Comparison of ENCODE assay signal across 20 cellular contexts in genomic region chr7:116910367-116910766, GRCh38.
"Had no signal": no experiment of that assay in that cellular context is flagged by ENCODE, and none has a peak within 500 bp of the region (broad histone marks: within the 10 kb centered on the region; RNA-seq: fewer than 3 reads in every experiment).

No MANE protein-coding gene starts in this region.

- H3K27ac ChIP-seq: epithelial cell of prostate, esophagus muscularis mucosa, gastroesophageal sphincter, hepatocyte, neutrophil, spleen, tibial artery, upper lobe of left lung, uterus had no signal

- H3K27ac Mint-ChIP-seq: dendritic cell treated with granulocyte-macrophage colony-stimulating factor and Interleukin-4, amounts not matched to agents 40 ng/mL and 50 ng/mL, for 4 days; effector memory CD8-positive, alpha-beta T cell; stimulated activated memory B cell treated with anti-CD40 and anti-IgM and Interleukin-4, amounts not matched to agents 10 μg/mL and 1 μg/mL and 100 μg/mL, for 72 hours; stimulated activated naive CD8-positive, alpha-beta T cell treated with anti-CD3 and anti-CD28 coated beads, Interleukin-15, Interleukin-2, amounts not matched to agents 100 ng/mL and 50 ng/mL, for 24 hours had no signal

- H3K27me3 Mint-ChIP-seq: dendritic cell treated with granulocyte-macrophage colony-stimulating factor and Interleukin-4, amounts not matched to agents 40 ng/mL and 50 ng/mL, for 4 days; effector memory CD8-positive, alpha-beta T cell; naive thymus-derived CD8-positive, alpha-beta T cell; stimulated activated memory B cell treated with anti-CD40 and anti-IgM and Interleukin-4, amounts not matched to agents 10 μg/mL and 1 μg/mL and 100 μg/mL, for 72 hours; stimulated activated naive CD8-positive, alpha-beta T cell treated with anti-CD3 and anti-CD28 coated beads, Interleukin-15, Interleukin-2, amounts not matched to agents 100 ng/mL and 50 ng/mL, for 24 hours had no signal

- ATAC-seq: effector memory CD8-positive, alpha-beta T cell; gastroesophageal sphincter; left colon; naive thymus-derived CD8-positive, alpha-beta T cell; stimulated activated memory B cell treated with anti-CD40 and anti-IgM and Interleukin-4, amounts not matched to agents 10 μg/mL and 1 μg/mL and 100 μg/mL, for 72 hours had no signal

- H3K9me3 ChIP-seq: esophagus muscularis mucosa, gastroesophageal sphincter, neutrophil, spleen, tibial artery, upper lobe of left lung had no signal

- H3K4me3 Mint-ChIP-seq: dendritic cell treated with granulocyte-macrophage colony-stimulating factor and Interleukin-4, amounts not matched to agents 40 ng/mL and 50 ng/mL, for 4 days; effector memory CD8-positive, alpha-beta T cell; naive thymus-derived CD8-positive, alpha-beta T cell; stimulated activated memory B cell treated with anti-CD40 and anti-IgM and Interleukin-4, amounts not matched to agents 10 μg/mL and 1 μg/mL and 100 μg/mL, for 72 hours; stimulated activated naive CD8-positive, alpha-beta T cell treated with anti-CD3 and anti-CD28 coated beads, Interleukin-15, Interleukin-2, amounts not matched to agents 100 ng/mL and 50 ng/mL, for 24 hours had no signal

- H3K27me3 ChIP-seq: esophagus muscularis mucosa, gastroesophageal sphincter, hepatocyte, neutrophil, spleen, tibial artery, upper lobe of left lung, uterus had no signal

- DNase-seq: effector memory CD8-positive, alpha-beta T cell; glutamatergic neuron; left colon; mammary epithelial cell; naive thymus-derived CD8-positive, alpha-beta T cell; spleen; stimulated activated CD4-positive, alpha-beta T cell treated with anti-CD3 and anti-CD28 coated beads, Interleukin-15, amount 100 ng/mL, for 24 hours; stimulated activated CD4-positive, alpha-beta T cell treated with anti-CD3 and anti-CD28 coated beads, Interleukin-1b, Interleukin-23, amount 100 ng/mL, for 48 hours; stimulated activated CD4-positive, alpha-beta T cell treated with anti-CD3 and anti-CD28 coated beads, Interleukin-4, amount 100 ng/mL, for 24 hours; tibial artery; upper lobe of left lung; uterus had no signal

- H3K9me3 Mint-ChIP-seq: dendritic cell treated with granulocyte-macrophage colony-stimulating factor and Interleukin-4, amounts not matched to agents 40 ng/mL and 50 ng/mL, for 4 days; effector memory CD8-positive, alpha-beta T cell; naive thymus-derived CD8-positive, alpha-beta T cell; stimulated activated memory B cell treated with anti-CD40 and anti-IgM and Interleukin-4, amounts not matched to agents 10 μg/mL and 1 μg/mL and 100 μg/mL, for 72 hours; stimulated activated naive CD8-positive, alpha-beta T cell treated with anti-CD3 and anti-CD28 coated beads, Interleukin-15, Interleukin-2, amounts not matched to agents 100 ng/mL and 50 ng/mL, for 24 hours had no signal

- H3K4me1 ChIP-seq: gastroesophageal sphincter, spleen, tibial artery, uterus had no signal

- H3K4me3 ChIP-seq: esophagus muscularis mucosa, gastroesophageal sphincter, hepatocyte, spleen, tibial artery, upper lobe of left lung, uterus had no signal

- H3K4me1 Mint-ChIP-seq: naive thymus-derived CD8-positive, alpha-beta T cell; stimulated activated memory B cell treated with anti-CD40 and anti-IgM and Interleukin-4, amounts not matched to agents 10 μg/mL and 1 μg/mL and 100 μg/mL, for 72 hours had no signal
